ENCODE assay signal across 16 cellular contexts in the genomic region with DNA sequence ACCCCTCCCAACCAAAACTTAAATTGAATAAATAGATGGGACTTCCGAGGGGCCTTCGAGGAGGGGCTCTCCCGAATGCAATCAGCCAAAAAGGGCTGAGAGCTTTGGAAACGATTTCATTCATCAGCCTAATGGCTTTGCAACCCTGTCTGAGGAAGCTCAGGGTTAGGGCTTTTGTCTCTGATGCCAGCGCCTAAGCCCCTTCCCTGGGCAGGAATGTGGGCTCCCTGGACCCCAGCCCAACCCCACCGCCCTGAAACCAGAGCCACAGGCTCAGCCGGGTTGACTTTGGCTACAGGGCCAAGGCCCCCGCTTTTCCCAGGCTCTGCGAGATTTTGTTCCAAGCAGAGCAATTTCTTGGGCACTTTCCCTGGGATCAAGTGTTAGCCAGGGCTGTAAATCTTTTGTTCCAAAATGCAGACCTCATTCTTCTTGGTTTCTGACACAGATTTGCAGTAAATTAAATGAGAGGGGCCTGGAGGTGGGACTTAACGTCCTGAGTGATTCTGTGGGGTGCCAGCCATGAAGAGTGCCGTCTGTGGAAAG. TPM values are rescaled to one million over a fixed set of nuclear protein-coding genes. Genes with fewer than 3 reads are reported as not detected.
"Had no signal": no experiment of that assay in that cellular context is flagged by ENCODE, and none has a peak within 500 bp of the region (broad histone marks: within the 10 kb centered on the region; RNA-seq: fewer than 3 reads in every experiment).

No MANE protein-coding gene starts in this region.

- H3K4me1 Mint-ChIP-seq: T-cell had no signal

- H3K4me3 Mint-ChIP-seq: dendritic cell treated with granulocyte-macrophage colony-stimulating factor and Interleukin-4, amounts not matched to agents 40 ng/mL and 50 ng/mL, for 4 days; neural crest cell; T-cell; T-helper 2 cell treated with Interferon-gamma antibody and Interleukin-4, amounts not matched to agents 5 μg/mL and 100 μg/mL, for 36 hours had no signal

- H3K27ac Mint-ChIP-seq: activated naive CD4-positive, alpha-beta T cell treated with anti-CD3 and anti-CD28 coated beads, Interleukin-2, amount 50 U/mL, for 72 hours; dendritic cell treated with granulocyte-macrophage colony-stimulating factor and Interleukin-4, amounts not matched to agents 40 ng/mL and 50 ng/mL, for 4 days; progenitor cell of endocrine pancreas; T-cell; T-helper 2 cell treated with Interferon-gamma antibody and Interleukin-4, amounts not matched to agents 5 μg/mL and 100 μg/mL, for 36 hours had no signal

- H3K36me3 Mint-ChIP-seq: activated naive CD4-positive, alpha-beta T cell treated with anti-CD3 and anti-CD28 coated beads, Interleukin-2, amount 50 U/mL, for 72 hours; T-cell had no signal

- H3K9me3 Mint-ChIP-seq: activated naive CD4-positive, alpha-beta T cell treated with anti-CD3 and anti-CD28 coated beads, Interleukin-2, amount 50 U/mL, for 72 hours; dendritic cell treated with granulocyte-macrophage colony-stimulating factor and Interleukin-4, amounts not matched to agents 40 ng/mL and 50 ng/mL, for 4 days; neural crest cell; T-cell; T-helper 2 cell treated with Interferon-gamma antibody and Interleukin-4, amounts not matched to agents 5 μg/mL and 100 μg/mL, for 36 hours had no signal

- ATAC-seq: activated naive CD4-positive, alpha-beta T cell treated with anti-CD3 and anti-CD28 coated beads, Interleukin-2, amount 50 U/mL, for 72 hours; mucosa of descending colon; T-cell had no signal

- DNase-seq: activated CD4-positive, alpha-beta T cell treated with anti-CD3 and anti-CD28 coated beads for 1 hour; activated gamma-delta T cell treated with Interleukin-2 at 50 U/mL for 16 hours; activated T-cell treated with anti-CD3 and anti-CD28 coated beads, Interleukin-2, amount 50 U/mL, for 1 hour; aorta; brain microvascular endothelial cell; effector memory CD4-positive, alpha-beta T cell; hippocampal formation; mesenchymal stem cell; mucosa of descending colon; stomach; T-cell had no signal

RNA-seq across cellular contexts. Expression of gene LHX3, which starts 29.1 kb away (rescaled TPM):
- polyA plus RNA-seq: aorta, stomach had no signal
